13 cellular contexts compared by ENCODE assay signal in genomic region chr6:79042088-79042798, GRCh38. TPM values are rescaled to one million over a fixed set of nuclear protein-coding genes. Genes with fewer than 3 reads are reported as not detected.
A peak's percentile ranks its signal among the peaks of the same experiment; 100 is the strongest.
DNase-seq lines count a peak whose midpoint lies in the region; ATAC-seq, FAIRE-seq and TF ChIP-seq lines count a peak whose summit lies in the region.
"Had no signal": no experiment of that assay in that cellular context is flagged by ENCODE, and none has a peak within 500 bp of the region (broad histone marks: within the 10 kb centered on the region; RNA-seq: fewer than 3 reads in every experiment).

No MANE protein-coding gene starts in this region.

- intact Hi-C loops in natural killer cell (cut with micrococcal nuclease): no loop called here

- H3K27me3 Mint-ChIP-seq in natural killer cell (ENCODE audit: low read depth in 2 of 2): no peaks in the 10 kb centered on the region
- H3K27me3 Mint-ChIP-seq: progenitor cell of endocrine pancreas had no signal

- no peaks in the 10 kb centered on the region for H3K9me3 Mint-ChIP-seq in natural killer cell

- no peak overlapping the region for H3K4me3 Mint-ChIP-seq in natural killer cell

- no peak overlapping the region for H3K4me3 ChIP-seq in coronary artery
- H3K4me3 ChIP-seq: body of pancreas had no signal

- TF ChIP-seq CTCF in natural killer cell (IDR thresholded peaks at IDR 0.05) (no peak), coronary artery (IDR thresholded peaks at IDR 0.05) (no peak)

- no peak overlapping the region for H3K27ac ChIP-seq in caudate nucleus (ENCODE audit: low read depth, low read length)
- H3K27ac ChIP-seq in coronary artery: no peak overlapping the region

- peaks cover 25 to 35% of the 10 kb centered on the region in 2 donors for H3K4me1 Mint-ChIP-seq in natural killer cell

- ATAC-seq in HG02678 (IDR thresholded peaks at IDR 0.05; ENCODE audit: unreplicated experiment) (peak; percentile 79), HG03460 (IDR thresholded peaks at IDR 0.05; ENCODE audit: unreplicated experiment) (peak; percentile 79), natural killer cell (no peak)
- ATAC-seq: left lobe of liver, SK-N-SH treated with all-trans-retinoic acid at 6 μM for 48 hours had no signal

- no peak overlapping the region for H3K27ac Mint-ChIP-seq in natural killer cell
- H3K27ac Mint-ChIP-seq: progenitor cell of endocrine pancreas had no signal

- no peak for DNase-seq in GM19239 (ENCODE audit: insufficient read length, low spot score)
- DNase-seq in caudate nucleus (lab: John Stamatoyannopoulos, UW): no peak
- no peak for DNase-seq in natural killer cell
- no peak for DNase-seq in NCI-H1105 treated with DMSO at 0.1 percent for 48 hours (lab: John Stamatoyannopoulos, UW)
- DNase-seq in coronary artery (ENCODE audit: low spot score): no peak
- DNase-seq: body of pancreas, NCI-H226 had no signal

- H3K36me3 Mint-ChIP-seq in natural killer cell: no peaks in the 10 kb centered on the region

- FAIRE-seq in G401.6 (lab: Jason Lieb, UNC): peak; percentile 78
- FAIRE-seq in GM19239 (lab: Jason Lieb, UNC): peak; percentile 89

RNA-seq across cellular contexts. Expression of gene PHIP, which starts 35.8 kb away (rescaled TPM):
- 10 to 100 TPM; 38.5 to 45.6 (median 42.5) TPM for total RNA-seq in natural killer cell

Comparison
In these comparisons a context has a peak if more than half of its experiments do, and no peak if none do; other contexts are left out.
1. ATAC-seq: peak in HG02678 (single experiment) and HG03460 (single experiment); none in natural killer cell (0 of 3).